In the genomic region with DNA sequence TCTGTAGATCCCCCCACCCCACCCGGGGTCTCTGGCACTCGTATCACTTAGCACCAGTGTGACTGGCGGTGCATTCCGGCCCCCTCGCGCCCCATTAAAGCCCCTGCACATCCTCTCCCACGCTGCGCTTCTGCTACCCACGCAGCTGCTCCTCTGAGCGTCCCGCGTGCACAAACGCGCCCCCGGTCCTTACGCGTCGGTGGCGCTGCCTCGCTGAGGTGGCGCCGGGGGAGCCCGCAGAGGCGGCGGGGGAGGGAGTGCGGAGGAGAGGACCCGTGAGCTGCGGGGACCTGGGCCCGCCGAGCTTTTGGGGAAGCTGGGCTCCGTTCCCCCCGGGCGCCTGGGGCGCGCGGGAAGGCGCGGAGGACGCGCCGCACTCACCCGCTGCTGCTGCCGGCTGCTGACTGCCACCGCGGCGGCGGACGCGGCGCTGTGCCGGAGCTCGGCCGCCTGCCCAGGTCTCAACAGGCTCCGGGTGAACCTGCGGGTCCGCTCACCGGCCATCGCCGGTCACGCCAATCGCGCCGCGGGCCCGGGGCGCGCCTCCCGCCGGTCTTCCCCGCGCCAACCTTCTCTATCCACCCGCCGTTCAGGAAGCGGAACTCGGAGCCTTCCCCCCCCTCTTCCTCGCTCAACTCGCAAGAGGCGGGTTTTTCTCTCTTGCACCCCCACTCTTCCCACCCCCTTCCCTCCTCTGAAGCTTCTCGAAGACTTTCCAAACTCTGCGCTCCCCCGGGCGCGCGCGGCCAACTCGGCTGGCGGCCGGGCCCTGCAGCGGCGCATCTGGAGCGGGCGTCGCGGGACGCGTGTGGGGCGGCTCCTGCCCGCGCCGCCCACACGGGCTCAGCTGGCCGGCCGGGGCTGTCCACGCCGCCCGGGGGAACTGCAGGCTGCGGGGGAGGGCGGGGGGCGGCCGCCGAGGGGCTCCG, we compare ENCODE assay signal across 8 cellular contexts. TPM values are rescaled to one million over a fixed set of nuclear protein-coding genes. Genes with fewer than 3 reads are reported as not detected.
DNase-seq lines count a peak whose midpoint lies in the region; ATAC-seq and TF ChIP-seq lines count a peak whose summit lies in the region.

A gene (minus strand): TSS at position 598 of the 929 bp plus-strand sequence. CDS start 94 bp downstream, at position 504.

- no peak for TF ChIP-seq POLR2A in transverse colon (IDR thresholded peaks at IDR 0.05)

- H3K27ac ChIP-seq in PC-9, result no peak within 1 kb of the TSS
- peak within 1 kb of the TSS; percentile 54 to 76 (median 69) for H3K27ac ChIP-seq in transverse colon

- CTCF ChIA-PET in PC-9 (lab: Charles Lee), result interaction anchor here (0.6 to 0.7 kb wide), 2 partner anchors 429 to 1319 kb away, joined by 3 read pairs; no protein-coding TSS in a partner anchor

- H3K9me3 ChIP-seq in PC-9 (ENCODE audit: insufficient read depth, low read depth), result no peaks in the 10 kb centered on the region
- H3K9me3 ChIP-seq in transverse colon, result no peaks in the 10 kb centered on the region

- peak; percentile 35 for ATAC-seq in HG02885 (IDR thresholded peaks at IDR 0.05; ENCODE audit: poor library complexity, unreplicated experiment)
- peak; percentile 37 for ATAC-seq in omental fat pad (ENCODE audit: low FRiP score)

- TF ChIP-seq CTCF in PC-9 (conservative IDR thresholded peaks at IDR 0.05) (no peak), omental fat pad (IDR thresholded peaks at IDR 0.05) (no peak), transverse colon (IDR thresholded peaks at IDR 0.05) (no peak)

- H3K4me1 ChIP-seq in PC-9 (replicated peaks; ENCODE audit: insufficient read depth), result no peaks in the 10 kb centered on the region
- peaks cover 0 to 24% (median 9%) of the 10 kb centered on the region in 4 donors for H3K4me1 ChIP-seq in transverse colon

- WGBS in transverse colon (ENCODE audit: low coverage in 1 of 2), 2 donors, result 0 to 1% methylated on average over 9 to 71 of the region's 112 CpGs

- intact Hi-C loops in PC-9 (cut with micrococcal nuclease; ENCODE audit: unreplicated experiment), result loop anchor here (1.0 to 5.0 kb wide), 3 partner anchors 16 to 81 kb away; no protein-coding TSS in a partner anchor
- intact Hi-C loops in transverse colon (cut with DNase I; ENCODE audit: low total_unique reads), result no loop called here

- no peaks in the 10 kb centered on the region for H3F3A ChIP-seq in PC-9 (ENCODE audit: insufficient read depth, low read depth)

- H3K4me3 ChIP-seq in PC-9 (peak within 1 kb of the TSS; percentile 53; the same call in 1 of the 2 replicates), transverse colon (peak within 1 kb of the TSS; percentile 44 to 86 (median 70))

- TF ChIP-seq EP300 in transverse colon (IDR thresholded peaks at IDR 0.05; ENCODE audit: low read depth), result no peak

- in situ Hi-C loops in transverse colon (cut with MboI; ENCODE audit: low pct_ligation_motif_present in 1 of 4, low pct_unique_long_range_greater_than_20kb in 1 of 4, low sequenced_read_pairs in 3 of 4), result no loop called here

- POLR2A ChIA-PET in PC-9 (lab: Charles Lee; ENCODE audit: unreplicated experiment), result interaction anchor here (0.7 kb wide), 1 partner anchor 25 kb away, joined by 20 read pairs; no protein-coding TSS in a partner anchor

- H3K9me2 ChIP-seq in PC-9 (ENCODE audit: insufficient read depth), result no peaks in the 10 kb centered on the region

- peak within 1 kb of the TSS; percentile 67 for H3K4me2 ChIP-seq in PC-9

- H3K79me2 ChIP-seq in PC-9 (ENCODE audit: low read depth), result no peaks in the 10 kb centered on the region

- H3K27me3 ChIP-seq in PC-9 (ENCODE audit: insufficient read depth, low read depth), result peaks cover 64% of the 10 kb centered on the region
- H3K27me3 ChIP-seq in transverse colon, result peaks cover 5% of the 10 kb centered on the region

- DNase-seq in NCI-H345 (lab: John Stamatoyannopoulos, UW), result peak; percentile 62
- DNase-seq in NCI-H345 treated with DMSO at 0.1 percent for 48 hours (lab: John Stamatoyannopoulos, UW; ENCODE audit: unreplicated experiment), result no peak
- peak in 1 of 2 experiments; percentile 57 for DNase-seq in PC-9
- DNase-seq in activated gamma-delta T cell (lab: John Stamatoyannopoulos, UW), result peak; percentile 27
- DNase-seq in germinal center (ENCODE audit: low spot score), result peak; percentile 50
- no peak for DNase-seq in omental fat pad (ENCODE audit: low spot score)
- DNase-seq in transverse colon, result peak; percentile 24

- peak within 1 kb of the TSS; percentile 69; the same call in 1 of the 2 replicates for H2AFZ ChIP-seq in PC-9

- H3K36me3 ChIP-seq in PC-9 (ENCODE audit: low read depth) (no peaks in the 10 kb centered on the region), transverse colon (no peaks in the 10 kb centered on the region)

- BruUV-seq in PC-9 (replicated peaks; lab: Mats Ljungman, UMichigan), result no TSS peak

- no peaks in the 10 kb centered on the region for H4K20me1 ChIP-seq in PC-9 (ENCODE audit: insufficient read depth)

RNA-seq across cellular contexts. Expression of the gene that starts here (rescaled TPM):
- 28.9 and 33.6 TPM in 2 replicates for total RNA-seq in PC-9 (2021)
- 10 to 100 TPM; 11.9 to 42.0 (median 17.9) TPM for total RNA-seq in omental fat pad
- 10 to 100 TPM in 2 of 4 donors, 1 to 10 TPM in 2; 5.2 to 64.7 (median 14.5) TPM for total RNA-seq in transverse colon

Comparison
In these comparisons a context has a peak if more than half of its experiments do, and no peak if none do; other contexts are left out.
1. DNase-seq: peak in NCI-H345 (single experiment), activated gamma-delta T cell (single experiment), germinal center (single experiment) and transverse colon (single experiment); none in NCI-H345 treated with DMSO at 0.1 percent for 48 hours (single experiment) and omental fat pad (single experiment).